17 cellular contexts compared by ENCODE assay signal in the genomic region with DNA sequence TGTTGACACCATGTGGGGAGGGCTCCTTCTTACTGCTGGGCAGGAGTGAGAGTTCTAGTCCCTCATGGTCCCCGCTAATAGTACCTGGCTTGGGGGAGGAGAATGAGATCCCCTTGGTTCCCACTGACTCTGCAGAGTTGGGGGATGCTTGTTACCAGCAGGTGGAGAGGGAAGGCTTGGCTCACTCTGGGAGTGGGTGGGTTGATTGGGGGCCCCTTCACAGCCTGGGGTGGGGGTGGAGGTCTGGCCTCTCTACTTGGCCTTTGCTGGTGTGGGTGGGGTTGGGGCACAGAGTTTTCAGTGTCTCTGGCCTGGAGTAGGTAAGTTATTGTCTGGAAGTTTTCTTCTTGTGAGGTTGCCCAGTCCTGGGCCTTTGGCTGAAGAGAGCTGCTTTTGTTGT. TPM values are rescaled to one million over a fixed set of nuclear protein-coding genes. Genes with fewer than 3 reads are reported as not detected.
"Had no signal": no experiment of that assay in that cellular context is flagged by ENCODE, and none has a peak within 500 bp of the region (broad histone marks: within the 10 kb centered on the region; RNA-seq: fewer than 3 reads in every experiment).

No MANE protein-coding gene starts in this region.

- H3K36me3 ChIP-seq: gastrocnemius medialis, left ventricle myocardium inferior, lower lobe of right lung, tibial nerve, upper lobe of right lung had no signal

- H3K4me1 Mint-ChIP-seq: central memory CD8-positive, alpha-beta T cell; naive B cell; nephron; stimulated activated effector memory CD8-positive, alpha-beta T cell treated with anti-CD3 and anti-CD28 coated beads, Interleukin-12 subunit alpha, Interleukin-12 subunit beta, amount 100 ng/mL, for 72 hours had no signal

- H3K9me3 ChIP-seq: gastrocnemius medialis, upper lobe of right lung had no signal

- DNase-seq: effector memory CD4-positive, alpha-beta T cell; gastrocnemius medialis; islet precursor cell; left ventricle myocardium inferior; lower lobe of right lung; mesenchymal stem cell; naive B cell; stimulated activated CD4-positive, alpha-beta T cell treated with anti-CD3 and anti-CD28 coated beads, Interleukin-2, amount 100 ng/mL, for 48 hours; stimulated activated CD8-positive, alpha-beta memory T cell treated with anti-CD3 and anti-CD28 coated beads, Interleukin-4, amount 100 ng/mL, for 48 hours; stimulated activated naive CD8-positive, alpha-beta T cell treated with anti-CD3 and anti-CD28 coated beads, Interleukin-15, Interleukin-2, amounts not matched to agents 100 U/mL and 50 U/mL, for 24 hours; upper lobe of right lung had no signal

- H3K4me2 ChIP-seq: smooth muscle cell had no signal

- H3K4me3 ChIP-seq: gastrocnemius medialis, left ventricle myocardium inferior, lower lobe of right lung, smooth muscle cell, tibial nerve, upper lobe of right lung had no signal

- H3K36me3 Mint-ChIP-seq: naive B cell; stimulated activated effector memory CD8-positive, alpha-beta T cell treated with anti-CD3 and anti-CD28 coated beads, Interleukin-12 subunit alpha, Interleukin-12 subunit beta, amount 100 ng/mL, for 72 hours had no signal

- H3K27ac Mint-ChIP-seq: naive B cell; nephron; stimulated activated effector memory CD8-positive, alpha-beta T cell treated with anti-CD3 and anti-CD28 coated beads, Interleukin-12 subunit alpha, Interleukin-12 subunit beta, amount 100 ng/mL, for 72 hours had no signal

- H3K27me3 ChIP-seq: gastrocnemius medialis, tibial nerve, upper lobe of right lung had no signal

- H3K4me3 Mint-ChIP-seq: central memory CD8-positive, alpha-beta T cell; naive B cell; nephron; stimulated activated effector memory CD8-positive, alpha-beta T cell treated with anti-CD3 and anti-CD28 coated beads, Interleukin-12 subunit alpha, Interleukin-12 subunit beta, amount 100 ng/mL, for 72 hours had no signal

- ATAC-seq: esophagus mucosa; gastrocnemius medialis; lower lobe of right lung; stimulated activated effector memory CD8-positive, alpha-beta T cell treated with anti-CD3 and anti-CD28 coated beads, Interleukin-12 subunit alpha, Interleukin-12 subunit beta, amount 100 ng/mL, for 72 hours; stimulated activated naive CD8-positive, alpha-beta T cell treated with anti-CD3 and anti-CD28 coated beads, Interleukin-15, Interleukin-2, amounts not matched to agents 100 U/mL and 50 U/mL, for 24 hours; upper lobe of right lung had no signal

- H3K27ac ChIP-seq: gastrocnemius medialis, left ventricle myocardium inferior, lower lobe of right lung, tibial nerve, upper lobe of right lung had no signal

- H3K4me1 ChIP-seq: gastrocnemius medialis, left ventricle myocardium inferior, lower lobe of right lung, tibial nerve, upper lobe of right lung had no signal

RNA-seq across cellular contexts. Expression of a gene that starts 31.9 kb away (rescaled TPM):
- polyA plus RNA-seq: smooth muscle cell had no signal
